1 cellular context compared by ENCODE assay signal in the genomic region with DNA sequence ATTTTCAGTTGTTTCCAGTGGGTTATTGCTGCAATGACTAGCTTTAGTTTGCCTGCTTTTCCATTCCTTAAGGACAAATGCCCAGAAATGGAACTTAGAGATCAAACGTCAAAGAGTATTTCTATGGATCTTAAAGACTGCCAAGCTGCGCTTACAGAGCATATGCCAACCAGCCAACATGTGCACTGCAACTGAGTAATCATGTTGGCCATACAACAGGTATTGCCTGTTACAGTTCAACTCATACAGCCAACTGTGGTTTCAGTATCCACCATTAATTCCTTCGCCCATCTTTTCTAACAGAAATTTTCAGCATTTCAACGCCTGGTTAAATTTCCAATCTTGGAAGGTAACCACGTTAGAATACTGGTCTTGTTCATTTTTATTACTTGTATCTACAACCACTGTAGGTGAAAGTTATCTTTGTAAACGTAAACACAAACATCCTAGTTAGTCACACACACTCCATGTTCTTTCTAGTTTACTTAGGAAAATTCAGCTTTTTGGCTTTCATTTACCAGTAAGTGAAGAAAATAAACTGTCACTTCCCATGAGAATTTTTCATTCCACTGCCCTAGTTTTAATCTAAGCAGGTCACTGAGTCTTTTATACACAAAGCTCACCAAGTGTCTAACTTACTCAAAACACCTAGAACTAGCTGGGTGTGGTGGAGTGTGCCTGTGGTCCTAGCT.
TF ChIP-seq lines count a peak whose summit lies in the region.

No MANE protein-coding gene starts in this region.

TF ChIP-seq in K562, 482 proteins besides CTCF, POLR2A, EP300 and RAD21:
- TF ChIP-seq NEUROD1 (IDR thresholded peaks at IDR 0.05; ENCODE audit: borderline replicate concordance, low read depth, low read length, partially characterized antibody) (no peak), MEF2A (IDR thresholded peaks at IDR 0.05; ENCODE audit: control insufficient read depth, low read depth, low read length) (no peak), CAMTA2 (CRISPR knock-in tag; conservative IDR thresholded peaks at IDR 0.05) (no peak), HOXB6 (CRISPR knock-in tag; IDR thresholded peaks at IDR 0.05; ENCODE audit: borderline replicate concordance) (no peak), KAT7 (CRISPR knock-in tag; IDR thresholded peaks at IDR 0.05; ENCODE audit: borderline replicate concordance) (0 out of 2 replicates have a peak, but pooled peaks have one; percentile 46), ELF2 (CRISPR knock-in tag; IDR thresholded peaks at IDR 0.05) (0 out of 2 replicates have a peak, but pooled peaks have one; percentile 36)
